In genomic region chr9:84711936-84712335, GRCh38 we compare ENCODE assay signal across 10 cellular contexts. TPM values are rescaled to one million over a fixed set of nuclear protein-coding genes. Genes with fewer than 3 reads are reported as not detected.
A peak's percentile ranks its signal among the peaks of the same experiment; 100 is the strongest.
DNase-seq lines count a peak whose midpoint lies in the region; ATAC-seq and TF ChIP-seq lines count a peak whose summit lies in the region.
"Had no signal": no experiment of that assay in that cellular context is flagged by ENCODE, and none has a peak within 500 bp of the region (broad histone marks: within the 10 kb centered on the region; RNA-seq: fewer than 3 reads in every experiment).

No MANE protein-coding gene starts in this region.

- ATAC-seq in GM21786 (IDR thresholded peaks at IDR 0.05; ENCODE audit: unreplicated experiment) (peak; percentile 51), HG03571 (IDR thresholded peaks at IDR 0.05; ENCODE audit: unreplicated experiment) (no peak), HG03442 (IDR thresholded peaks at IDR 0.05; ENCODE audit: unreplicated experiment) (no peak)
- ATAC-seq: GM23338 had no signal

- TF ChIP-seq POLR2A in breast epithelium (IDR thresholded peaks at IDR 0.05): no peak

- H3K9me3 Mint-ChIP-seq in osteocyte (ENCODE audit: unreplicated experiment): no peaks in the 10 kb centered on the region
- H3K9me3 Mint-ChIP-seq: GM23338, memory B cell had no signal

- no peaks in the 10 kb centered on the region for H3K9me2 ChIP-seq in Karpas-422 (replicated peaks; ENCODE audit: insufficient read depth, low read length)

- peaks cover 15% of the 10 kb centered on the region for H3K36me3 Mint-ChIP-seq in osteocyte (ENCODE audit: unreplicated experiment)
- H3K36me3 Mint-ChIP-seq: memory B cell had no signal

- no peak overlapping the region for H3K9ac ChIP-seq in Karpas-422 (ENCODE audit: low read length)

- no peaks in the 10 kb centered on the region for H3K9me3 ChIP-seq in breast epithelium
- no peaks in the 10 kb centered on the region for H3K9me3 ChIP-seq in Karpas-422 (ENCODE audit: low read length)

- no peaks in the 10 kb centered on the region for H3K4me1 ChIP-seq in breast epithelium
- no peaks in the 10 kb centered on the region for H3K4me1 ChIP-seq in Karpas-422 (ENCODE audit: low read length)

- no peaks in the 10 kb centered on the region for H3K27me3 Mint-ChIP-seq in osteocyte (ENCODE audit: unreplicated experiment)
- H3K27me3 Mint-ChIP-seq: memory B cell had no signal

- no peaks in the 10 kb centered on the region for H3K79me2 ChIP-seq in Karpas-422 (ENCODE audit: low read length)

- no peaks in the 10 kb centered on the region for H4K20me1 ChIP-seq in Karpas-422 (ENCODE audit: insufficient read depth, low read depth, low read length)

- DNase-seq in NCI-H2081 (lab: John Stamatoyannopoulos, UW) (peak; percentile 79 to 95), breast epithelium (ENCODE audit: low spot score in 2 of 2) (peak; percentile 71 to 90), osteocyte (ENCODE audit: extremely low spot score, unreplicated experiment) (no peak), Karpas-422 (no peak), NCI-H2227 (lab: John Stamatoyannopoulos, UW; ENCODE audit: unreplicated experiment) (no peak)

- H3K4me3 Mint-ChIP-seq in osteocyte (ENCODE audit: unreplicated experiment): peak overlapping the region; percentile 15
- H3K4me3 Mint-ChIP-seq: GM23338, memory B cell had no signal

- H3K27ac Mint-ChIP-seq in osteocyte (ENCODE audit: unreplicated experiment): peak overlapping the region; percentile 80
- H3K27ac Mint-ChIP-seq: GM23338, memory B cell had no signal

- H3K27ac ChIP-seq in breast epithelium (peak overlapping the region; percentile 61 to 86), Karpas-422 (ENCODE audit: low read length) (no peak overlapping the region)

- no peak overlapping the region for H2AFZ ChIP-seq in Karpas-422 (ENCODE audit: low read length)
- H2AFZ ChIP-seq: GM23338 had no signal

- no peak overlapping the region for H3K4me3 ChIP-seq in breast epithelium
- no peak overlapping the region for H3K4me3 ChIP-seq in Karpas-422 (ENCODE audit: low read length)
- H3K4me3 ChIP-seq: GM23338 had no signal

- H3K4me1 Mint-ChIP-seq in osteocyte (ENCODE audit: unreplicated experiment): peaks cover 33% of the 10 kb centered on the region

- H3K27me3 ChIP-seq in breast epithelium (no peaks in the 10 kb centered on the region), Karpas-422 (ENCODE audit: low read length) (no peaks in the 10 kb centered on the region)

- H3K36me3 ChIP-seq in breast epithelium (no peaks in the 10 kb centered on the region), Karpas-422 (ENCODE audit: insufficient read depth, low read length) (no peaks in the 10 kb centered on the region)

- no peak overlapping the region for H3K4me2 ChIP-seq in Karpas-422 (ENCODE audit: low read depth, low read length, poor library complexity, severe bottlenecking)
- H3K4me2 ChIP-seq: GM23338 had no signal

- TF ChIP-seq CTCF in breast epithelium (IDR thresholded peaks at IDR 0.05) (no peak), osteocyte (IDR thresholded peaks at IDR 0.05) (no peak)

- intact Hi-C loops in breast epithelium (cut with DNase I; ENCODE audit: low total_unique reads): no loop called here

RNA-seq across cellular contexts. Expression of gene NTRK2, which starts 42.4 kb away (rescaled TPM):
- 100 to 1,000 TPM in 2 of 3 donors, 10 to 100 TPM in 1; 25.9 to 134 (median 112) TPM for total RNA-seq in breast epithelium
- 29.4 and 30.9 TPM in 2 replicates for total RNA-seq in osteocyte
- total RNA-seq in Karpas-422 (2014; rRNA removed; shearing (Covaris generic); ENCODE audit: low replicate concordance): not detected in 2 replicates

Comparison
In these comparisons a context has a peak if more than half of its experiments do, and no peak if none do; other contexts are left out.
1. DNase-seq: peak in NCI-H2081 (2 of 2) and breast epithelium (2 of 2); none in osteocyte (single experiment), Karpas-422 (single experiment) and NCI-H2227 (single experiment).
2. RNA of gene NTRK2, which starts 42.4 kb away (total RNA-seq): 25.9 to 134 TPM in breast epithelium and 29.4 to 30.9 TPM in osteocyte; not detected in Karpas-422; every median in the first group is over 10 times any median in the second.